In genomic region chr1:20691872-20692271, GRCh38 we compare ENCODE assay signal across 33 cellular contexts. TPM values are rescaled to one million over a fixed set of nuclear protein-coding genes. Genes with fewer than 3 reads are reported as not detected.
"Had no signal": no experiment of that assay in that cellular context is flagged by ENCODE, and none has a peak within 500 bp of the region (broad histone marks: within the 10 kb centered on the region; RNA-seq: fewer than 3 reads in every experiment).

No MANE protein-coding gene starts in this region.

- H3K27ac Mint-ChIP-seq: activated CD4-positive, alpha-beta memory T cell treated with anti-CD3 and anti-CD28 coated beads for 36 hours; activated CD4-positive, alpha-beta T cell treated with anti-CD3 and anti-CD28 coated beads for 36 hours; activated CD4-positive, alpha-beta T cell treated with anti-CD3 and anti-CD28 coated beads, Interleukin-2, amount 10 ng/mL, durations not matched to agents 24 days and 14 days; activated naive CD4-positive, alpha-beta T cell treated with anti-CD3 and anti-CD28 coated beads, Interleukin-2, amount 10 ng/mL, durations not matched to agents 7 days and 5 days; activated naive CD4-positive, alpha-beta T cell treated with anti-CD3 and anti-CD28 coated beads, Interleukin-2, amount 50 U/mL, for 72 hours; activated naive CD8-positive, alpha-beta T cell treated with anti-CD3 and anti-CD28 coated beads, Interleukin-2, amount 10 ng/mL, durations not matched to agents 7 days and 5 days; activated T-helper 1 cell treated with anti-CD3 and anti-CD28 coated beads, Interleukin-12 subunit alpha, Interleukin-12 subunit beta, Interleukin-2, Interleukin-4 antibody, amounts not matched to agents 30 ng/mL and 10 ng/mL and 1 ng/mL, durations not matched to agents 14 hours and 24 hours and 36 hours; activated T-helper 2 cell treated with anti-CD3 and anti-CD28 coated beads, Interferon-gamma antibody, Interleukin-2, Interleukin-4, amounts not matched to agents 10 μg/mL and 5 μg/mL and 100 μg/mL, durations not matched to agents 14 hours and 24 hours and 36 hours; dendritic cell treated with granulocyte-macrophage colony-stimulating factor and Interleukin-4, amounts not matched to agents 40 ng/mL and 50 ng/mL, for 4 days; effector memory CD8-positive, alpha-beta T cell had no signal

- H3K4me3 ChIP-seq: coronary artery, esophagus muscularis mucosa, gastrocnemius medialis, heart left ventricle had no signal

- H3K27ac ChIP-seq: brain microvascular endothelial cell, coronary artery, esophagus muscularis mucosa, foreskin keratinocyte, gastrocnemius medialis, heart left ventricle had no signal

- H3K27me3 ChIP-seq: brain microvascular endothelial cell, esophagus muscularis mucosa, foreskin keratinocyte, gastrocnemius medialis, heart left ventricle had no signal

- H3K36me3 ChIP-seq: brain microvascular endothelial cell, esophagus muscularis mucosa, gastrocnemius medialis, heart left ventricle had no signal

- ATAC-seq: activated CD4-positive, alpha-beta T cell treated with anti-CD3 and anti-CD28 coated beads for 36 hours; activated naive CD4-positive, alpha-beta T cell treated with anti-CD3 and anti-CD28 coated beads, Interleukin-2, amount 50 U/mL, for 72 hours; effector memory CD8-positive, alpha-beta T cell; foreskin keratinocyte; gastrocnemius medialis; heart left ventricle had no signal

- DNase-seq: activated CD4-positive, alpha-beta memory T cell treated with anti-CD3 and anti-CD28 coated beads for 36 hours; activated CD4-positive, alpha-beta T cell treated with anti-CD3 and anti-CD28 coated beads for 36 hours; activated CD4-positive, alpha-beta T cell treated with anti-CD3 and anti-CD28 coated beads, Interleukin-2, amount 10 ng/mL, durations not matched to agents 24 days and 14 days; activated CD4-positive, CD25-positive, alpha-beta regulatory T cell; activated CD4-positive, CD25-positive, alpha-beta regulatory T cell treated with anti-CD3 and anti-CD28 coated beads, Interleukin-2, amount 50 U/mL, for 72 hours; activated CD8-positive, alpha-beta memory T cell treated with anti-CD3 and anti-CD28 coated beads for 24 hours; activated CD8-positive, alpha-beta memory T cell treated with anti-CD3 and anti-CD28 coated beads, Interleukin-2, amount 50 U/mL, for 4 hours; activated effector memory CD4-positive, alpha-beta T cell treated with anti-CD3 and anti-CD28 coated beads, Interleukin-2, amount 50 U/mL, for 16 hours; activated naive CD4-positive, alpha-beta T cell; activated naive CD4-positive, alpha-beta T cell treated with anti-CD3 and anti-CD28 coated beads, Interleukin-2, amount 10 ng/mL, durations not matched to agents 7 days and 5 days; activated naive CD8-positive, alpha-beta T cell treated with anti-CD3 and anti-CD28 coated beads, Interleukin-2, amount 10 ng/mL, durations not matched to agents 7 days and 5 days; activated T-cell treated with anti-CD3 and anti-CD28 coated beads, Interleukin-2, amount 50 U/mL, for 1 hour; activated T-cell treated with anti-CD3 and anti-CD28 coated beads, Interleukin-2, amount 50 U/mL, for 48 hours; anterior cingulate cortex; brain microvascular endothelial cell; effector CD4-positive, alpha-beta T cell; effector memory CD8-positive, alpha-beta T cell; erythroblast; foreskin keratinocyte; gastrocnemius medialis; glutamatergic neuron; T-helper 1 cell; T1000 had no signal

- H3K9me3 ChIP-seq: gastrocnemius medialis had no signal

- H3K9me3 Mint-ChIP-seq: activated CD4-positive, alpha-beta memory T cell treated with anti-CD3 and anti-CD28 coated beads for 36 hours; activated CD4-positive, alpha-beta T cell treated with anti-CD3 and anti-CD28 coated beads, Interleukin-2, amount 10 ng/mL, durations not matched to agents 24 days and 14 days; activated naive CD4-positive, alpha-beta T cell treated with anti-CD3 and anti-CD28 coated beads, Interleukin-2, amount 10 ng/mL, durations not matched to agents 7 days and 5 days; activated naive CD4-positive, alpha-beta T cell treated with anti-CD3 and anti-CD28 coated beads, Interleukin-2, amount 50 U/mL, for 72 hours; activated naive CD8-positive, alpha-beta T cell treated with anti-CD3 and anti-CD28 coated beads, Interleukin-2, amount 10 ng/mL, durations not matched to agents 7 days and 5 days; activated T-helper 1 cell treated with anti-CD3 and anti-CD28 coated beads, Interleukin-12 subunit alpha, Interleukin-12 subunit beta, Interleukin-2, Interleukin-4 antibody, amounts not matched to agents 30 ng/mL and 10 ng/mL and 1 ng/mL, durations not matched to agents 14 hours and 24 hours and 36 hours; activated T-helper 2 cell treated with anti-CD3 and anti-CD28 coated beads, Interferon-gamma antibody, Interleukin-2, Interleukin-4, amounts not matched to agents 10 μg/mL and 5 μg/mL and 100 μg/mL, durations not matched to agents 14 hours and 24 hours and 36 hours; central memory CD8-positive, alpha-beta T cell; dendritic cell treated with granulocyte-macrophage colony-stimulating factor and Interleukin-4, amounts not matched to agents 40 ng/mL and 50 ng/mL, for 4 days; effector memory CD8-positive, alpha-beta T cell had no signal

- H3K4me1 ChIP-seq: gastrocnemius medialis had no signal

- H3K27me3 Mint-ChIP-seq: activated CD4-positive, alpha-beta T cell treated with anti-CD3 and anti-CD28 coated beads for 36 hours had no signal

- H3K4me3 Mint-ChIP-seq: activated CD4-positive, alpha-beta memory T cell treated with anti-CD3 and anti-CD28 coated beads for 36 hours; activated CD4-positive, alpha-beta T cell treated with anti-CD3 and anti-CD28 coated beads for 36 hours; activated CD4-positive, alpha-beta T cell treated with anti-CD3 and anti-CD28 coated beads, Interleukin-2, amount 10 ng/mL, durations not matched to agents 24 days and 14 days; activated naive CD4-positive, alpha-beta T cell treated with anti-CD3 and anti-CD28 coated beads, Interleukin-2, amount 10 ng/mL, durations not matched to agents 7 days and 5 days; activated naive CD8-positive, alpha-beta T cell treated with anti-CD3 and anti-CD28 coated beads, Interleukin-2, amount 10 ng/mL, durations not matched to agents 7 days and 5 days; activated T-helper 1 cell treated with anti-CD3 and anti-CD28 coated beads, Interleukin-12 subunit alpha, Interleukin-12 subunit beta, Interleukin-2, Interleukin-4 antibody, amounts not matched to agents 30 ng/mL and 10 ng/mL and 1 ng/mL, durations not matched to agents 14 hours and 24 hours and 36 hours; central memory CD8-positive, alpha-beta T cell; dendritic cell treated with granulocyte-macrophage colony-stimulating factor and Interleukin-4, amounts not matched to agents 40 ng/mL and 50 ng/mL, for 4 days; effector memory CD8-positive, alpha-beta T cell had no signal

- H3K36me3 Mint-ChIP-seq: activated CD4-positive, alpha-beta memory T cell treated with anti-CD3 and anti-CD28 coated beads for 36 hours; activated naive CD4-positive, alpha-beta T cell treated with anti-CD3 and anti-CD28 coated beads, Interleukin-2, amount 10 ng/mL, durations not matched to agents 7 days and 5 days; activated naive CD4-positive, alpha-beta T cell treated with anti-CD3 and anti-CD28 coated beads, Interleukin-2, amount 50 U/mL, for 72 hours; activated naive CD8-positive, alpha-beta T cell treated with anti-CD3 and anti-CD28 coated beads, Interleukin-2, amount 10 ng/mL, durations not matched to agents 7 days and 5 days had no signal

RNA-seq across cellular contexts. Expression of gene KIF17, which starts 25.9 kb away (rescaled TPM):
- total RNA-seq: activated CD4-positive, alpha-beta memory T cell treated with anti-CD3 and anti-CD28 coated beads for 36 hours; activated CD4-positive, alpha-beta T cell treated with anti-CD3 and anti-CD28 coated beads, Interleukin-2, amount 10 ng/mL, durations not matched to agents 24 days and 14 days; activated naive CD8-positive, alpha-beta T cell treated with anti-CD3 and anti-CD28 coated beads, Interleukin-2, amount 10 ng/mL, durations not matched to agents 7 days and 5 days; activated T-helper 1 cell treated with anti-CD3 and anti-CD28 coated beads, Interleukin-12 subunit alpha, Interleukin-12 subunit beta, Interleukin-2, Interleukin-4 antibody, amounts not matched to agents 30 ng/mL and 10 ng/mL and 1 ng/mL, durations not matched to agents 14 hours and 24 hours and 36 hours; T-helper 2 cell treated with Interferon-gamma antibody and Interleukin-4, amounts not matched to agents 100 ng/mL and 5 ng/mL, for 36 hours had no signal

RNA-seq across cellular contexts. Expression of gene SH2D5, which starts 40.6 kb away (rescaled TPM):
- total RNA-seq: cardiac septum had no signal
